15 cellular contexts compared by ENCODE assay signal in the genomic region with DNA sequence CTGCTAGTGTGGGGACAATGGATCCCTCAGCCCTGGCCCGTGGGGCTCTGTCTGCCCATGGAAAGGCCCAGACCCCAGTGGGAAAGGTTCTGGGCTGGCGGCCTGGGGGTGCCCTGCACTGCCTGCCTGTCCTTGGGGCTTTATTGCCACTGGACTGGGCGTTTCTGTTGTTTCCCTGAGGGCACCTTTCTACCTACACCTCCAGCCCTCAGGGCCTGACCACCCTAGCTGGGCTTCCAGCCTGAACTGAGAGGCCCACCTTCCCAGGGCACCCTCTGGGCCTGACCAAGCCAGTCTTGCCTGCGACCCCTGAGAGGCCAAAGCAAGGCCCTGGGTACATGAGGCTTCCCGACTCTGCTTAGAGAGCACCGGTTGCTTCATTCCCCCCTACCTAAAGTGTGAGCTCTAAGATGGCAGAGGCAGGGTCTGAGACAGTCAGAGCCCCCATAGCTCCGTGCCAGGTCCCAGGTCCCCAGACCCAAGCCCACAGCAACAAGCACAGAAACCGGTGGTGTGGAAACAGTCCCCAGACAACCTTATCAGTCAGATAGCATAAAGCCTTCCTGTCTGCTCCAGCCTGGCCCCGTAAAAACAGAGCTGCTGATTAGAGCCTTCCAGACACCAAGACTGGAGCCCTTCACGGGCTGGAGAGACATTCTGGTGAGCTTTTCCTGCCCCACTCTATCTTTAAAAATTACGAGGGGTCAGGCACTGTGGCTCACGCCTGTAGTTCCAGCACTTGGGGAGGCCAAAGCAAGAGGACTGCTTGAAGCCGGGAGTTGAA.
A peak's percentile ranks its signal among the peaks of the same experiment; 100 is the strongest.
DNase-seq lines count a peak whose midpoint lies in the region; ATAC-seq, FAIRE-seq and TF ChIP-seq lines count a peak whose summit lies in the region.
"Had no signal": no experiment of that assay in that cellular context is flagged by ENCODE, and none has a peak within 500 bp of the region (broad histone marks: within the 10 kb centered on the region; RNA-seq: fewer than 3 reads in every experiment).

No MANE protein-coding gene starts in this region.

- TF ChIP-seq CTCF in activated CD8-positive, alpha-beta T cell treated with anti-CD3 and anti-CD28 coated beads for 36 hours (IDR thresholded peaks at IDR 0.05) = no peak
- TF ChIP-seq CTCF in WTC11 (IDR thresholded peaks at IDR 0.05) = no peak
- no peak for TF ChIP-seq CTCF in hepatocyte (IDR thresholded peaks at IDR 0.05; ENCODE audit: poor library complexity)

- H3K4me3 ChIP-seq in hepatocyte = no peak overlapping the region
- no peak overlapping the region for H3K4me3 ChIP-seq in aorta (ENCODE audit: low read length in 2 of 2)
- H3K4me3 ChIP-seq: body of pancreas, thoracic aorta had no signal

- no peaks in the 10 kb centered on the region for H3K9me3 Mint-ChIP-seq in activated CD8-positive, alpha-beta T cell treated with anti-CD3 and anti-CD28 coated beads, Interleukin-2, amount 10 ng/mL, durations not matched to agents 7 days and 5 days (ENCODE audit: insufficient read depth)
- no peaks in the 10 kb centered on the region for H3K9me3 Mint-ChIP-seq in activated CD8-positive, alpha-beta T cell treated with anti-CD3 and anti-CD28 coated beads for 36 hours
- no peaks in the 10 kb centered on the region; the same call in 1 of the 2 replicates for H3K9me3 Mint-ChIP-seq in WTC11
- no peaks in the 10 kb centered on the region for H3K9me3 Mint-ChIP-seq in immature natural killer cell
- H3K9me3 Mint-ChIP-seq: activated CD4-positive, alpha-beta T cell treated with anti-CD3 and anti-CD28 coated beads, Interleukin-2, amount 10 ng/mL, durations not matched to agents 24 days and 14 days; neural crest cell had no signal

- H3K9me3 ChIP-seq in hepatocyte (ENCODE audit: low read depth) (no peaks in the 10 kb centered on the region), aorta (ENCODE audit: control insufficient read depth, low read length) (no peaks in the 10 kb centered on the region)
- H3K9me3 ChIP-seq: body of pancreas, thoracic aorta had no signal

- H3K9me2 ChIP-seq in hepatocyte (replicated peaks; ENCODE audit: insufficient read depth) = no peaks in the 10 kb centered on the region

- H3K79me2 ChIP-seq in hepatocyte = no peaks in the 10 kb centered on the region

- H3K27ac Mint-ChIP-seq in activated CD8-positive, alpha-beta T cell treated with anti-CD3 and anti-CD28 coated beads, Interleukin-2, amount 10 ng/mL, durations not matched to agents 7 days and 5 days = peak overlapping the region; percentile 62
- no peak overlapping the region for H3K27ac Mint-ChIP-seq in activated CD8-positive, alpha-beta T cell treated with anti-CD3 and anti-CD28 coated beads for 36 hours
- peak overlapping the region; percentile 67; the same call in 1 of the 2 replicates for H3K27ac Mint-ChIP-seq in WTC11
- H3K27ac Mint-ChIP-seq in immature natural killer cell = peak overlapping the region in 3 of 6 donors; percentile 24 to 48 (median 32)
- H3K27ac Mint-ChIP-seq: activated CD4-positive, alpha-beta T cell treated with anti-CD3 and anti-CD28 coated beads, Interleukin-2, amount 10 ng/mL, durations not matched to agents 24 days and 14 days had no signal

- no peaks in the 10 kb centered on the region for H4K20me1 ChIP-seq in hepatocyte (ENCODE audit: insufficient read depth, poor library complexity, severe bottlenecking)

- 46% methylated on average over 13 of the region's 13 CpGs for WGBS in hepatocyte (ENCODE audit: low lambda C conversion rate, missing lambda C conversion rate)
- 41 to 49% methylated on average over 13 of the region's 13 CpGs for WGBS in aorta, 2 donors

- CTCF ChIA-PET in activated CD8-positive, alpha-beta T cell treated with anti-CD3 and anti-CD28 coated beads, Interleukin-2, amount 10 ng/mL, durations not matched to agents 7 days and 5 days (lab: Charles Lee) = interaction anchor here (0.7 to 1.1 kb wide), 3 partner anchors 11 to 28 kb away, joined by 3 read pairs; no protein-coding TSS in a partner anchor
- CTCF ChIA-PET in activated CD8-positive, alpha-beta T cell treated with anti-CD3 and anti-CD28 coated beads for 36 hours (lab: Charles Lee) = interaction anchor here (1.4 to 2.2 kb wide), 3 partner anchors 16 to 140 kb away, joined by 3 to 4 read pairs (median 4); no protein-coding TSS in a partner anchor
- CTCF ChIA-PET in WTC11 (lab: Charles Lee) = interaction anchor here (1.0 to 1.5 kb wide), 2 partner anchors 10 to 140 kb away, joined by 3 read pairs; no protein-coding TSS in a partner anchor

- H2AFZ ChIP-seq in hepatocyte = no peak overlapping the region

- peak overlapping the region; percentile 31 for H3K27ac ChIP-seq in hepatocyte
- no peak overlapping the region for H3K27ac ChIP-seq in aorta (ENCODE audit: low read depth in 1 of 2, low read length in 2 of 2)
- H3K27ac ChIP-seq: body of pancreas, thoracic aorta had no signal

- H3K27me3 ChIP-seq in hepatocyte (no peaks in the 10 kb centered on the region), aorta (ENCODE audit: control insufficient read depth in 1 of 2, insufficient read depth in 2 of 2, low read length in 1 of 2) (no peaks in the 10 kb centered on the region)
- H3K27me3 ChIP-seq: body of pancreas had no signal

- peaks cover 6% of the 10 kb centered on the region for H3K27me3 Mint-ChIP-seq in activated CD8-positive, alpha-beta T cell treated with anti-CD3 and anti-CD28 coated beads, Interleukin-2, amount 10 ng/mL, durations not matched to agents 7 days and 5 days (ENCODE audit: low read depth)
- H3K27me3 Mint-ChIP-seq in activated CD8-positive, alpha-beta T cell treated with anti-CD3 and anti-CD28 coated beads for 36 hours = no peaks in the 10 kb centered on the region
- H3K27me3 Mint-ChIP-seq in WTC11 (ENCODE audit: low read depth) (no peaks in the 10 kb centered on the region), immature natural killer cell (ENCODE audit: low read depth in 3 of 3) (peaks cover 0 to 2% (median 2%) of the 10 kb centered on the region in 3 donors)
- H3K27me3 Mint-ChIP-seq: activated CD4-positive, alpha-beta T cell treated with anti-CD3 and anti-CD28 coated beads, Interleukin-2, amount 10 ng/mL, durations not matched to agents 24 days and 14 days had no signal

- ATAC-seq in activated CD8-positive, alpha-beta T cell treated with anti-CD3 and anti-CD28 coated beads, Interleukin-2, amount 10 ng/mL, durations not matched to agents 7 days and 5 days = no peak
- no peak for ATAC-seq in activated CD8-positive, alpha-beta T cell treated with anti-CD3 and anti-CD28 coated beads for 36 hours
- no peak for ATAC-seq in WTC11
- peak; percentile 32 for ATAC-seq in aorta (ENCODE audit: low FRiP score)
- ATAC-seq: body of pancreas had no signal

- H3K4me1 ChIP-seq in hepatocyte (ENCODE audit: insufficient read depth) (peaks cover 6% of the 10 kb centered on the region), aorta (ENCODE audit: control insufficient read depth in 1 of 2, insufficient read depth in 2 of 2, low read length in 2 of 2) (no peaks in the 10 kb centered on the region)
- H3K4me1 ChIP-seq: body of pancreas had no signal

- H3K36me3 ChIP-seq in hepatocyte (replicated peaks; ENCODE audit: insufficient read depth, low read depth) (no peaks in the 10 kb centered on the region), aorta (ENCODE audit: control insufficient read depth in 1 of 2, insufficient read depth in 2 of 2, low read length in 1 of 2) (no peaks in the 10 kb centered on the region)
- H3K36me3 ChIP-seq: thoracic aorta had no signal

- no peaks in the 10 kb centered on the region for H3K36me3 Mint-ChIP-seq in activated CD8-positive, alpha-beta T cell treated with anti-CD3 and anti-CD28 coated beads, Interleukin-2, amount 10 ng/mL, durations not matched to agents 7 days and 5 days (ENCODE audit: low read depth)
- H3K36me3 Mint-ChIP-seq in activated CD8-positive, alpha-beta T cell treated with anti-CD3 and anti-CD28 coated beads for 36 hours (ENCODE audit: low read depth) = no peaks in the 10 kb centered on the region
- H3K36me3 Mint-ChIP-seq in WTC11 (no peaks in the 10 kb centered on the region), immature natural killer cell (no peaks in the 10 kb centered on the region)

- no peak overlapping the region for H3K4me3 Mint-ChIP-seq in activated CD8-positive, alpha-beta T cell treated with anti-CD3 and anti-CD28 coated beads, Interleukin-2, amount 10 ng/mL, durations not matched to agents 7 days and 5 days
- H3K4me3 Mint-ChIP-seq in activated CD8-positive, alpha-beta T cell treated with anti-CD3 and anti-CD28 coated beads for 36 hours = no peak overlapping the region
- H3K4me3 Mint-ChIP-seq in WTC11 (no peak overlapping the region), immature natural killer cell (peak overlapping the region in 2 of 5 donors; percentile 7 to 50)
- H3K4me3 Mint-ChIP-seq: activated CD4-positive, alpha-beta T cell treated with anti-CD3 and anti-CD28 coated beads, Interleukin-2, amount 10 ng/mL, durations not matched to agents 24 days and 14 days; neural crest cell had no signal

- no peak for FAIRE-seq in HTR-8/SVneo (lab: Jason Lieb, UNC)
- FAIRE-seq: small intestine had no signal

- peaks cover 54% of the 10 kb centered on the region for H3K4me1 Mint-ChIP-seq in activated CD8-positive, alpha-beta T cell treated with anti-CD3 and anti-CD28 coated beads, Interleukin-2, amount 10 ng/mL, durations not matched to agents 7 days and 5 days (ENCODE audit: low read depth)
- peaks cover 7% of the 10 kb centered on the region for H3K4me1 Mint-ChIP-seq in activated CD8-positive, alpha-beta T cell treated with anti-CD3 and anti-CD28 coated beads for 36 hours (ENCODE audit: low read depth)
- peaks cover 15% of the 10 kb centered on the region for H3K4me1 Mint-ChIP-seq in WTC11
- peaks cover 24 to 26% of the 10 kb centered on the region in 2 donors for H3K4me1 Mint-ChIP-seq in immature natural killer cell

- intact Hi-C loops in activated CD8-positive, alpha-beta T cell treated with anti-CD3 and anti-CD28 coated beads for 36 hours (cut with micrococcal nuclease) = no loop called here
- intact Hi-C loops in aorta (cut with DNase I) = no loop called here

- DNase-seq in activated CD8-positive, alpha-beta T cell treated with anti-CD3 and anti-CD28 coated beads, Interleukin-2, amount 10 ng/mL, durations not matched to agents 7 days and 5 days = no peak
- no peak for DNase-seq in activated CD8-positive, alpha-beta T cell treated with anti-CD3 and anti-CD28 coated beads for 36 hours
- DNase-seq in WTC11 (ENCODE audit: low spot score) = no peak
- DNase-seq in hepatocyte (ENCODE audit: low spot score) = peak; percentile 47
- peak in 1 of 2 donors; percentile 28 for DNase-seq in aorta
- DNase-seq in stimulated activated CD4-positive, alpha-beta T cell treated with anti-CD3 and anti-CD28 coated beads, Interleukin-12 subunit alpha, Interleukin-12 subunit beta, amount 100 ng/mL, for 4 hours = no peak
- no peak for DNase-seq in immature natural killer cell
- DNase-seq in HTR-8/SVneo (ENCODE audit: insufficient read length, low spot score) = no peak
- DNase-seq: 8988T; activated CD4-positive, alpha-beta T cell treated with anti-CD3 and anti-CD28 coated beads, Interleukin-2, amount 10 ng/mL, durations not matched to agents 24 days and 14 days; body of pancreas; effector CD8-positive, alpha-beta T cell; small intestine had no signal

- POLR2A ChIA-PET in activated CD8-positive, alpha-beta T cell treated with anti-CD3 and anti-CD28 coated beads, Interleukin-2, amount 10 ng/mL, durations not matched to agents 7 days and 5 days (lab: Charles Lee) = interaction anchor here (0.7 to 0.9 kb wide), 3 partner anchors 10 to 19 kb away, joined by 3 to 4 read pairs (median 4); no protein-coding TSS in a partner anchor
- POLR2A ChIA-PET in activated CD8-positive, alpha-beta T cell treated with anti-CD3 and anti-CD28 coated beads for 36 hours (lab: Charles Lee) = interaction anchor here (0.6 to 1.1 kb wide), 3 partner anchors 10 to 103 kb away, joined by 3 read pairs; a partner anchor contains a TSS
- POLR2A ChIA-PET in WTC11 (lab: Charles Lee) = no interaction called here

- H3K4me2 ChIP-seq in hepatocyte = peak overlapping the region; percentile 44
